ENCODE assay signal across 8 cellular contexts in the genomic region with DNA sequence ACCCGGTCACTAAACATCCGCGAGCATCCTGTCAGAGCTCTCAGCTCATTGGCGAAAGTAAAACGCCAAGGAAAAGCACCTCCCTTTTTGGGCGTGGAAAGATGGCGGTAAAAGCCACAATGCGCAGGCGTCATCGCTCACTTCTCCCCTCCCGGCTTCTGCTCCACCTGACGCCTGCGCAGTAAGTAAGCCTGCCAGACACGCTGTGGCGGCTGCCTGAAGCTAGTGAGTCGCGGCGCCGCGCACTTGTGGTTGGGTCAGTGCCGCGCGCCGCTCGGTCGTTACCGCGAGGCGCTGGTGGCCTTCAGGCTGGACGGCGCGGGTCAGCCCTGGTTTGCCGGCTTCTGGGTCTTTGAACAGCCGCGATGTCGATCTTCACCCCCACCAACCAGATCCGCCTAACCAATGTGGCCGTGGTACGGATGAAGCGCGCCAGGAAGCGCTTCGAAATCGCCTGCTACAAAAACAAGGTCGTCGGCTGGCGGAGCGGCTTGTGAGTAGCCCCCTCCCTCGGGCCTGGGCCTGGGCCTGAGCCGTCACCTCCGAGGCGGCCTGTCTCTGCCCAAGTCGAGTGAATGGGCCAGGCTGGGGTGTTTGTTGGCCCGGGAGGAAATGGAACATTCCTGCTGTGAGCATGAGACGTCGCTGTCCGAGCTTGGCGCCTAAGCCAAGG. TPM values are rescaled to one million over a fixed set of nuclear protein-coding genes. Genes with fewer than 3 reads are reported as not detected.
DNase-seq lines count a peak whose midpoint lies in the region; ATAC-seq and TF ChIP-seq lines count a peak whose summit lies in the region.
"Not testable (repeated sequence)": the region's sequence is repeated elsewhere in the genome, so short reads cannot be mapped to it uniquely, and the experiment has no call there.

No MANE protein-coding gene starts in this region.

- DNase-seq in GM06990 (ENCODE audit: extremely low read depth, insufficient read length): peak; percentile 88
- DNase-seq in NB4 (ENCODE audit: low read depth): peak; percentile 99
- peak; percentile 99 for DNase-seq in SK-N-DZ (ENCODE audit: low spot score)
- DNase-seq in activated naive CD4-positive, alpha-beta T cell treated with anti-CD3 and anti-CD28 coated beads, Interleukin-2, amount 50 U/mL, for 16 hours: peak; percentile 94
- peak; percentile 96 for DNase-seq in globus pallidus (ENCODE audit: low spot score)
- peak; percentile 93 for DNase-seq in non-pigmented ciliary epithelial cell (ENCODE audit: low read depth)
- DNase-seq in superior temporal gyrus (ENCODE audit: extremely low spot score): peak; percentile 100

- H3K4me3 ChIP-seq in GM06990 (replicated peaks; ENCODE audit: low read depth, low read length): peak overlapping the region; percentile 81
- peak overlapping the region; percentile 80 for H3K4me3 ChIP-seq in NB4 (ENCODE audit: low read depth, low read length)

- TF ChIP-seq POLR2A in NB4 (IDR thresholded peaks at IDR 0.05; ENCODE audit: extremely low read depth, insufficient read length): peak; percentile 85

- not testable (repeated sequence) for TF ChIP-seq CTCF in GM06990 (IDR thresholded peaks at IDR 0.05; ENCODE audit: insufficient read depth, low read length, poor library complexity, severe bottlenecking); NB4 (IDR thresholded peaks at IDR 0.05; ENCODE audit: low read depth, low read length)

- ATAC-seq in HG02571 (IDR thresholded peaks at IDR 0.05; ENCODE audit: unreplicated experiment): peak; percentile 45

- not testable (repeated sequence) for H3K36me3 ChIP-seq in GM06990 (ENCODE audit: control insufficient read depth, insufficient read depth, low read length)

- H3K27me3 ChIP-seq in GM06990 (replicated peaks; ENCODE audit: control insufficient read depth, insufficient read depth, low read length): not testable (repeated sequence)

RNA-seq across cellular contexts. Expression of gene TYW1B, which starts 1.4 kb away (rescaled TPM):
- polyA plus RNA-seq in SK-N-DZ (2014; cell fraction: cytosol; rRNA removed): 1.2 and 1.9 TPM in 2 replicates
- 2.3 and 3.1 TPM in 2 replicates for polyA plus RNA-seq in SK-N-DZ (2014; cell fraction: nucleus; rRNA removed)

Comparison
In these comparisons a context has a peak if more than half of its experiments do, and no peak if none do; other contexts are left out.
1. Peak in every context shown above with its lines: DNase-seq, ATAC-seq and H3K4me3 ChIP-seq.